10 cellular contexts compared by ENCODE assay signal in the genomic region with DNA sequence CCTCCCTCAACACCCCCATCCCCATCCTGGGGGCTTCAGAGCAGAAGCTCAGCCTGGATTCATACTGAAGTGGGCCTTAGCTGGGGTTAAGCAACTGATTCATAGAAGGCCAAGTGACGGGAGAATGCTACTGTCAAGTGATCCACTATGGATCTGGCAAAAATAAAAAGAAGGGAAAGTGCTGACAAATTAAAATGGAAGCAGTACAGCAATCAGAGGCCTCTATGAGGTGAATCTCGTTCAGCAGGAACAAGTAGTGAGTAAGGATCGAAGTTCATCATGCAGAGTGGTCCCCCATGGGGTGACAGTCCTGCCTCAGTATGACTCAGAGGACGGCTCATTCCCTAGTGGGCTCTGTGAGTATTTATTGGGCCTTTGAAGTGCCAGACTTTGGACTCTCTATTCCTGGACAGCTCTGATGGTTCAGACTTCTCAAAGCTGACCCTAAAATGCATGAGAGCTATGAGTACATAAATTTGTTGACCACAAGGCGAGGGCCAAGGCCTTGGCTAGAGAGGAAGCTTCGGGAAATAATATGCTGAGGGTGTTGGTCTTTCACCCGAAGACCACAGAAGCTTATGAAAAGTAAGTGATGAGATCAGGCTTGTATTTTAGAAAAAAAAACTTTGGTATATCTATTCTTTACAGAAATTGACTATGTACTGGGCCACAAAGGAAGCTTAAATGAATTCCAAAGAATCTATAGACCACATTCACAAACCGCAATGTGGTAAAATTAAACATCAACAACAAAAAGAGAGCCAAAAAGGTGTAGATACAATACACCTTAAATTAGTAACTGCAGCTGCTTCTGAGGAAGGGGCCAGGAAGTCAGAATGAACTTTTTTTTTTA. TPM values are rescaled to one million over a fixed set of nuclear protein-coding genes. Genes with fewer than 3 reads are reported as not detected.
DNase-seq lines count a peak whose midpoint lies in the region; ATAC-seq and TF ChIP-seq lines count a peak whose summit lies in the region.
"Had no signal": no experiment of that assay in that cellular context is flagged by ENCODE, and none has a peak within 500 bp of the region (broad histone marks: within the 10 kb centered on the region; RNA-seq: fewer than 3 reads in every experiment).

No MANE protein-coding gene starts in this region.

- H3K4me1 Mint-ChIP-seq in WTC11 = peaks cover 12% of the 10 kb centered on the region

- CTCF ChIA-PET in WTC11 (lab: Charles Lee) = no interaction called here

- no peaks in the 10 kb centered on the region for H3K36me3 ChIP-seq in esophagus muscularis mucosa
- H3K36me3 ChIP-seq: Peyer's patch had no signal

- no peaks in the 10 kb centered on the region for H3K27me3 ChIP-seq in esophagus muscularis mucosa
- H3K27me3 ChIP-seq: Peyer's patch had no signal

- H3K9me3 ChIP-seq in esophagus muscularis mucosa = no peaks in the 10 kb centered on the region
- H3K9me3 ChIP-seq: Peyer's patch had no signal

- intact Hi-C loops in esophagus muscularis mucosa (cut with DNase I) = no loop called here

- H3K27ac Mint-ChIP-seq in WTC11 = no peak overlapping the region

- no peak overlapping the region for H3K4me3 Mint-ChIP-seq in WTC11

- ATAC-seq in WTC11 (no peak), GM21381 (IDR thresholded peaks at IDR 0.05; ENCODE audit: unreplicated experiment) (no peak)

- TF ChIP-seq CTCF in WTC11 (IDR thresholded peaks at IDR 0.05) (no peak), esophagus muscularis mucosa (IDR thresholded peaks at IDR 0.05) (no peak)

- no peak overlapping the region for H3K4me3 ChIP-seq in esophagus muscularis mucosa
- H3K4me3 ChIP-seq: Peyer's patch had no signal

- H3K27ac ChIP-seq in esophagus muscularis mucosa (replicated peaks in 1 of 4) (no peak overlapping the region), substantia nigra (ENCODE audit: low read depth, low read length, poor library complexity, severe bottlenecking) (no peak overlapping the region)
- H3K27ac ChIP-seq: parathyroid adenoma had no signal

- peaks cover 4% of the 10 kb centered on the region for H3K9me3 Mint-ChIP-seq in WTC11

- TF ChIP-seq EP300 in esophagus muscularis mucosa (IDR thresholded peaks at IDR 0.05) = no peak

- peaks cover 4% of the 10 kb centered on the region; the same call in 1 of the 2 replicates for H3K36me3 Mint-ChIP-seq in WTC11

- peaks cover 6 to 10% (median 9%) of the 10 kb centered on the region in 4 donors for H3K4me1 ChIP-seq in esophagus muscularis mucosa

- peaks cover 4% of the 10 kb centered on the region for H3K27me3 Mint-ChIP-seq in WTC11 (ENCODE audit: low read depth)

- 78% methylated on average over 8 of the region's 8 CpGs for WGBS in esophagus muscularis mucosa

- peak; percentile 22 for DNase-seq in activated naive CD4-positive, alpha-beta T cell treated with Interleukin-2 at 50 U/mL for 16 hours
- no peak for DNase-seq in activated naive CD4-positive, alpha-beta T cell (lab: John Stamatoyannopoulos, UW)
- DNase-seq in WTC11 (ENCODE audit: low spot score) = no peak
- DNase-seq in esophagus muscularis mucosa (ENCODE audit: extremely low spot score) = peak; percentile 64
- peak; percentile 59 for DNase-seq in stromal cell of bone marrow (ENCODE audit: low read depth)
- DNase-seq in substantia nigra (lab: John Stamatoyannopoulos, UW) = no peak
- no peak for DNase-seq in NCI-H1436 (lab: John Stamatoyannopoulos, UW)

- TF ChIP-seq POLR2A in esophagus muscularis mucosa (IDR thresholded peaks at IDR 0.05; ENCODE audit: low read depth) = no peak

- POLR2A ChIA-PET in WTC11 (lab: Charles Lee) = no interaction called here

TF ChIP-seq in WTC11, 78 proteins besides CTCF, POLR2A, EP300 and RAD21:
- TF ChIP-seq, protein P1, sequence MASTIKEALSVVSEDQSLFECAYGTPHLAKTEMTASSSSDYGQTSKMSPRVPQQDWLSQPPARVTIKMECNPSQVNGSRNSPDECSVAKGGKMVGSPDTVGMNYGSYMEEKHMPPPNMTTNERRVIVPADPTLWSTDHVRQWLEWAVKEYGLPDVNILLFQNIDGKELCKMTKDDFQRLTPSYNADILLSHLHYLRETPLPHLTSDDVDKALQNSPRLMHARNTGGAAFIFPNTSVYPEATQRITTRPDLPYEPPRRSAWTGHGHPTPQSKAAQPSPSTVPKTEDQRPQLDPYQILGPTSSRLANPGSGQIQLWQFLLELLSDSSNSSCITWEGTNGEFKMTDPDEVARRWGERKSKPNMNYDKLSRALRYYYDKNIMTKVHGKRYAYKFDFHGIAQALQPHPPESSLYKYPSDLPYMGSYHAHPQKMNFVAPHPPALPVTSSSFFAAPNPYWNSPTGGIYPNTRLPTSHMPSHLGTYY (CRISPR knock-in tag; IDR thresholded peaks at IDR 0.05) = no peak
- TF ChIP-seq, protein P2, sequence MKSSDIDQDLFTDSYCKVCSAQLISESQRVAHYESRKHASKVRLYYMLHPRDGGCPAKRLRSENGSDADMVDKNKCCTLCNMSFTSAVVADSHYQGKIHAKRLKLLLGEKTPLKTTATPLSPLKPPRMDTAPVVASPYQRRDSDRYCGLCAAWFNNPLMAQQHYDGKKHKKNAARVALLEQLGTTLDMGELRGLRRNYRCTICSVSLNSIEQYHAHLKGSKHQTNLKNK (CRISPR knock-in tag; IDR thresholded peaks at IDR 0.05) = no peak
- TF ChIP-seq ZNF219 (CRISPR knock-in tag; IDR thresholded peaks at IDR 0.05; ENCODE audit: borderline replicate concordance) (no peak), CREM (CRISPR knock-in tag; IDR thresholded peaks at IDR 0.05) (no peak), ZBTB21 (CRISPR knock-in tag; IDR thresholded peaks at IDR 0.05; ENCODE audit: borderline replicate concordance) (no peak), GABPB1 (CRISPR knock-in tag; IDR thresholded peaks at IDR 0.05) (peak; percentile 77)
- TF ChIP-seq, protein P3, sequence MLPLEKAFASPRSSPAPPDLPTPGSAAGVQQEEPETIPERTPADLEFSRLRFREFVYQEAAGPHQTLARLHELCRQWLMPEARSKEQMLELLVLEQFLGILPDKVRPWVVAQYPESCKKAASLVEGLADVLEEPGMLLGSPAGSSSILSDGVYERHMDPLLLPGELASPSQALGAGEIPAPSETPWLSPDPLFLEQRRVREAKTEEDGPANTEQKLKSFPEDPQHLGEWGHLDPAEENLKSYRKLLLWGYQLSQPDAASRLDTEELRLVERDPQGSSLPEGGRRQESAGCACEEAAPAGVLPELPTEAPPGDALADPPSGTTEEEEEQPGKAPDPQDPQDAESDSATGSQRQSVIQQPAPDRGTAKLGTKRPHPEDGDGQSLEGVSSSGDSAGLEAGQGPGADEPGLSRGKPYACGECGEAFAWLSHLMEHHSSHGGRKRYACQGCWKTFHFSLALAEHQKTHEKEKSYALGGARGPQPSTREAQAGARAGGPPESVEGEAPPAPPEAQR (CRISPR knock-in tag; IDR thresholded peaks at IDR 0.05) = no peak
- TF ChIP-seq, protein P4, sequence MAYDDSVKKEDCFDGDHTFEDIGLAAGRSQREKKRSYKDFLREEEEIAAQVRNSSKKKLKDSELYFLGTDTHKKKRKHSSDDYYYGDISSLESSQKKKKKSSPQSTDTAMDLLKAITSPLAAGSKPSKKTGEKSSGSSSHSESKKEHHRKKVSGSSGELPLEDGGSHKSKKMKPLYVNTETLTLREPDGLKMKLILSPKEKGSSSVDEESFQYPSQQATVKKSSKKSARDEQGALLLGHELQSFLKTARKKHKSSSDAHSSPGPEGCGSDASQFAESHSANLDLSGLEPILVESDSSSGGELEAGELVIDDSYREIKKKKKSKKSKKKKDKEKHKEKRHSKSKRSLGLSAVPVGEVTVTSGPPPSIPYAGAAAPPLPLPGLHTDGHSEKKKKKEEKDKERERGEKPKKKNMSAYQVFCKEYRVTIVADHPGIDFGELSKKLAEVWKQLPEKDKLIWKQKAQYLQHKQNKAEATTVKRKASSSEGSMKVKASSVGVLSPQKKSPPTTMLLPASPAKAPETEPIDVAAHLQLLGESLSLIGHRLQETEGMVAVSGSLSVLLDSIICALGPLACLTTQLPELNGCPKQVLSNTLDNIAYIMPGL (CRISPR knock-in tag; IDR thresholded peaks at IDR 0.05) = no peak

RNA-seq across cellular contexts. Expression of a gene that starts 5.3 kb away (rescaled TPM):
- total RNA-seq in WTC11 (2021) (29.4 to 44.8 TPM (median 43.8 TPM) in 3 replicates), esophagus muscularis mucosa (10 to 100 TPM; 49.7 to 68.8 (median 64.0) TPM)

RNA-seq across cellular contexts. Expression of a gene that starts 39.9 kb away (rescaled TPM):
- 22.2 to 28.7 TPM (median 22.4 TPM) in 3 replicates for total RNA-seq in WTC11 (2021)
- 100 to 1,000 TPM in 3 of 4 donors, 10 to 100 TPM in 1; 72.7 to 167 (median 116) TPM for total RNA-seq in esophagus muscularis mucosa

Comparison
In these comparisons a context has a peak if more than half of its experiments do, and no peak if none do; other contexts are left out.
1. DNase-seq: peak in activated naive CD4-positive, alpha-beta T cell treated with Interleukin-2 at 50 U/mL for 16 hours (single experiment), esophagus muscularis mucosa (single experiment) and stromal cell of bone marrow (single experiment); none in activated naive CD4-positive, alpha-beta T cell (0 of 4), WTC11 (single experiment), substantia nigra (0 of 49) and NCI-H1436 (single experiment).